In the genomic region with DNA sequence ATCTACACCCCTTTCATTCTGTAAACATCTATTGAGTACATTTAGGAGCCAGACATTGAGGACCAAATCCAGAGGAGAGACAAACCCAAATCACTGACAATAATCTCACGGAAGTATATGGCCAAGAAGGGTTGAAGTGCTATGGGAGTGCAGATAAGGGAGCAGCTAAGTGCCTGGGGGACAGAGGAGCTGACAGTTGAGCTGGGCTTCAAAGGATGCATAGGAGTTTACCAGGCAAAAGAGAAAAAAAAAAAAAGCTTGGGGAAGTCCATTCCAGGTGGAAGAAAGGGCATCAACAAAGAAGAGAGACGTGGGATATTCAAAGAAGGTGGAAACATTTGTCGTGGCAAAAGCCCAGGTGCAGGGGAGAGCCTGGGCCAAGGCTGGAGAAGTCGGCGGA, we compare ENCODE assay signal across 27 cellular contexts.
"Had no signal": no experiment of that assay in that cellular context is flagged by ENCODE, and none has a peak within 500 bp of the region (broad histone marks: within the 10 kb centered on the region; RNA-seq: fewer than 3 reads in every experiment).

No MANE protein-coding gene starts in this region.

- H3K27ac ChIP-seq: dorsolateral prefrontal cortex, epithelial cell of prostate, left lung, ovary, suprapubic skin, transverse colon, upper lobe of right lung, vagina had no signal

- H3K36me3 ChIP-seq: gastrocnemius medialis, left lung, ovary, suprapubic skin, transverse colon, upper lobe of right lung, vagina had no signal

- H3K4me1 ChIP-seq: left lung, transverse colon, upper lobe of right lung, vagina had no signal

- H3K9me3 ChIP-seq: gastrocnemius medialis, ovary, transverse colon, vagina had no signal

- H3K4me1 Mint-ChIP-seq: naive thymus-derived CD8-positive, alpha-beta T cell; stimulated activated naive CD8-positive, alpha-beta T cell treated with anti-CD3 and anti-CD28 coated beads, Interleukin-15, amount 100 ng/mL, for 72 hours had no signal

- H3K4me3 ChIP-seq: dorsolateral prefrontal cortex, gastrocnemius medialis, left lung, ovary, smooth muscle cell, suprapubic skin, transverse colon, upper lobe of right lung, vagina had no signal

- H3K27me3 ChIP-seq: gastrocnemius medialis, ovary, suprapubic skin, transverse colon, upper lobe of right lung, vagina had no signal

- ATAC-seq: esophagus mucosa; gastrocnemius medialis; left cardiac atrium; left lung; naive thymus-derived CD8-positive, alpha-beta T cell; sciatic nerve; stimulated activated naive CD8-positive, alpha-beta T cell treated with anti-CD3 and anti-CD28 coated beads, Interleukin-15, amount 100 ng/mL, for 72 hours; upper lobe of right lung had no signal

- H3K4me3 Mint-ChIP-seq: endodermal cell; naive thymus-derived CD8-positive, alpha-beta T cell; stimulated activated naive CD8-positive, alpha-beta T cell treated with anti-CD3 and anti-CD28 coated beads, Interleukin-15, amount 100 ng/mL, for 72 hours had no signal

- H3K27ac Mint-ChIP-seq: endodermal cell; naive thymus-derived CD8-positive, alpha-beta T cell; stimulated activated naive CD8-positive, alpha-beta T cell treated with anti-CD3 and anti-CD28 coated beads, Interleukin-15, amount 100 ng/mL, for 72 hours had no signal

- DNase-seq: effector CD8-positive, alpha-beta T cell; foreskin fibroblast; gastrocnemius medialis; head of caudate nucleus; left cardiac atrium; left lung; mesenchymal stem cell; naive thymus-derived CD8-positive, alpha-beta T cell; occipital lobe; ovary; retina; stimulated activated CD4-positive, alpha-beta T cell treated with anti-CD3 and anti-CD28 coated beads, Interleukin-12 subunit alpha, Interleukin-12 subunit beta, amount 100 ng/mL, for 4 hours; stimulated activated CD4-positive, alpha-beta T cell treated with anti-CD3 and anti-CD28 coated beads, Interleukin-1b, Interleukin-23, amount 100 ng/mL, for 48 hours; stimulated activated CD4-positive, alpha-beta T cell treated with anti-CD3 and anti-CD28 coated beads, Interleukin-4, amount 100 ng/mL, for 1 hour; stimulated activated CD8-positive, alpha-beta memory T cell treated with anti-CD3 and anti-CD28 coated beads, Interleukin-4, amount 100 ng/mL, for 48 hours; stimulated activated naive CD4-positive, alpha-beta T cell; stimulated activated naive CD8-positive, alpha-beta T cell treated with anti-CD3 and anti-CD28 coated beads, Interleukin-15, amount 100 ng/mL, for 72 hours; transverse colon; upper lobe of right lung had no signal
